Comparison of ENCODE assay signal across 8 cellular contexts in the genomic region with DNA sequence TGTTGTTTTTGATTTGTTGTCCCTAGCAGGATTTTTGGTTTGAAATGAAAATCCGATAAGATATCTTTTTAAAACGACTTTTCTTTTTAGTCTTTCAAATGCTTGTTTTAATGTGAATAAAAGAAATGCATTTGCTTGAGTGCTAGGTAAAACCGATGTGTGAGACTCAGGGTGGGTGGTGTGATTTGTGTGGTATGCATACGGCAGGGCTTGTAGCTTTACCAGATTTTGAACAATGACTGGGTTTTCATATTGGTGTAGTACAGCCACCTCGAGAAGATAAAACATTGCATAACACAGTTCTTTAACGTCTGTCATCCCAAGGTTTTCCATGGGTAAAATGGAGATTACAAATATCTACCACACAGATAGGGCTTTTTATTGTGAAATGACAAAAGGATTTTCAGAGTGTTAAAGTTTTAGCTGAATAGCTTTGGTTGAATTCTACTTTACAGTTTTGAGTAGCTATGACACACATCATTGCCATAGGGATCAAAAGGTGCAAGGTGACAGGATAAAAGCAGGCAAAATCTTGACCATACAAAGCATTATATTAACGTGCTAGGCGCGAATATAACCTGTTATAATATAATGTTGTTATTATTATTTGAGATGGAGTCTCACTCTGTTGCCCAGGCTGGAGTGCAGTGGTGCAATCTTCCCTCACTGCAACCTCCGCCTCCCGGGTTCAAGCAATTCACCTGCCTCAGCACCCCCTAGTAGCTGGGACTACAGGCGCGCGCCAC. TPM values are rescaled to one million over a fixed set of nuclear protein-coding genes. Genes with fewer than 3 reads are reported as not detected.
DNase-seq lines count a peak whose midpoint lies in the region; ATAC-seq and TF ChIP-seq lines count a peak whose summit lies in the region.

No MANE protein-coding gene starts in this region.

- H3K9ac ChIP-seq in Loucy (ENCODE audit: low read depth, low read length, poor library complexity, severe bottlenecking) = no peak overlapping the region

- peak overlapping the region; percentile 60 for H3K27ac Mint-ChIP-seq in CD8-positive, alpha-beta T cell

- intact Hi-C loops in CD8-positive, alpha-beta T cell (cut with DNase I, micrococcal nuclease) = loop anchor here (1.0 to 10.0 kb wide), 6 partner anchors 31 to 266 kb away; a partner anchor contains a TSS
- intact Hi-C loops in breast epithelium (cut with DNase I; ENCODE audit: low total_unique reads) = no loop called here

- no peak for ATAC-seq in CD8-positive, alpha-beta T cell
- ATAC-seq in esophagus mucosa = no peak

- peak overlapping the region; percentile 50 for H3K4me2 ChIP-seq in Loucy (ENCODE audit: low read depth, low read length, poor library complexity, severe bottlenecking)

- peaks cover 19% of the 10 kb centered on the region for H3K36me3 Mint-ChIP-seq in CD8-positive, alpha-beta T cell

- peaks cover 33% of the 10 kb centered on the region for H3K4me1 Mint-ChIP-seq in CD8-positive, alpha-beta T cell (ENCODE audit: low read depth)

- no peaks in the 10 kb centered on the region for H3F3A ChIP-seq in Loucy (ENCODE audit: low read depth)

- H3K27me3 ChIP-seq in CD8-positive, alpha-beta T cell (ENCODE audit: insufficient read depth, low read length) = no peaks in the 10 kb centered on the region
- H3K27me3 ChIP-seq in Loucy (ENCODE audit: insufficient read depth, low read length, poor library complexity, severe bottlenecking) (no peaks in the 10 kb centered on the region), breast epithelium (no peaks in the 10 kb centered on the region), neutrophil (no peaks in the 10 kb centered on the region)

- H3K36me3 ChIP-seq in CD8-positive, alpha-beta T cell (ENCODE audit: insufficient read depth, low read length) = no peaks in the 10 kb centered on the region
- no peaks in the 10 kb centered on the region for H3K36me3 ChIP-seq in Loucy (ENCODE audit: insufficient read depth, low read length)
- H3K36me3 ChIP-seq in breast epithelium = no peaks in the 10 kb centered on the region
- H3K36me3 ChIP-seq in neutrophil = peaks cover 4% of the 10 kb centered on the region

- POLR2A ChIA-PET in CD8-positive, alpha-beta T cell (lab: Charles Lee) = interaction anchor here (0.7 to 2.5 kb wide), 10 partner anchors 9 to 262 kb away, joined by 3 to 16 read pairs (median 4); a partner anchor contains a TSS

- CTCF ChIA-PET in CD8-positive, alpha-beta T cell (lab: Charles Lee) = interaction anchor here (0.7 to 1.7 kb wide), 9 partner anchors 10 to 179 kb away, joined by 3 to 11 read pairs (median 4); no protein-coding TSS in a partner anchor

- peaks cover 38% of the 10 kb centered on the region for H4K20me1 ChIP-seq in Loucy (ENCODE audit: insufficient read depth, low read length, poor library complexity, severe bottlenecking)

- H3K27ac ChIP-seq in CD8-positive, alpha-beta T cell (ENCODE audit: low read depth, low read length) = no peak overlapping the region
- peak overlapping the region in 1 of 2 donors; percentile 99 for H3K27ac ChIP-seq in breast epithelium
- H3K27ac ChIP-seq in neutrophil = peak overlapping the region; percentile 95

- H3K27me3 Mint-ChIP-seq in CD8-positive, alpha-beta T cell (ENCODE audit: low read depth) = peaks cover 5% of the 10 kb centered on the region

- peak overlapping the region; percentile 41 for H3K4me3 ChIP-seq in CD8-positive, alpha-beta T cell (ENCODE audit: low read depth, low read length)
- peak overlapping the region; percentile 95 for H3K4me3 ChIP-seq in Loucy (ENCODE audit: low read length, poor library complexity, severe bottlenecking)
- H3K4me3 ChIP-seq in breast epithelium = peak overlapping the region; percentile 88 to 93 (median 91)
- peak overlapping the region; percentile 72 to 85 for H3K4me3 ChIP-seq in neutrophil (ENCODE audit: low read depth in 1 of 2, low read length in 1 of 2)

- H3K4me3 Mint-ChIP-seq in CD8-positive, alpha-beta T cell = peak overlapping the region; percentile 99

- no peak for TF ChIP-seq POLR2A in breast epithelium (IDR thresholded peaks at IDR 0.05)

- no peaks in the 10 kb centered on the region for H3K9me3 Mint-ChIP-seq in CD8-positive, alpha-beta T cell

- no peaks in the 10 kb centered on the region for H3K9me2 ChIP-seq in Loucy (replicated peaks; ENCODE audit: low read depth, low read length)

- H2AFZ ChIP-seq in Loucy (ENCODE audit: low read length) = peak overlapping the region; percentile 95

- no peak for TF ChIP-seq CTCF in CD8-positive, alpha-beta T cell (IDR thresholded peaks at IDR 0.05)
- TF ChIP-seq CTCF in Loucy (conservative IDR thresholded peaks at IDR 0.05; ENCODE audit: low read length) (no peak), breast epithelium (IDR thresholded peaks at IDR 0.05) (no peak), neutrophil (IDR thresholded peaks at IDR 0.05) (no peak)

- DNase-seq in CD8-positive, alpha-beta T cell = no peak
- DNase-seq in breast epithelium (ENCODE audit: low spot score in 2 of 2) (no peak), NCI-H2107 treated with DMSO at 0.1 percent for 48 hours (lab: John Stamatoyannopoulos, UW; ENCODE audit: unreplicated experiment) (no peak), iPS-NIHi11 (ENCODE audit: low spot score) (no peak), AML-193 (lab: John Stamatoyannopoulos, UW) (no peak)

- peaks cover 32% of the 10 kb centered on the region for H3K4me1 ChIP-seq in CD8-positive, alpha-beta T cell (ENCODE audit: insufficient read depth, low read length)
- H3K4me1 ChIP-seq in Loucy (ENCODE audit: insufficient read depth, low read length, poor library complexity, severe bottlenecking) (peaks cover 15% of the 10 kb centered on the region), breast epithelium (peaks cover 0 to 6% of the 10 kb centered on the region in 2 donors), neutrophil (ENCODE audit: control insufficient read depth in 1 of 2, insufficient read depth in 1 of 2, low read depth in 1 of 2, low read length in 1 of 2) (peaks cover 26 to 30% of the 10 kb centered on the region in 2 experiments)

- H3K9me3 ChIP-seq in CD8-positive, alpha-beta T cell (ENCODE audit: low read length) = no peaks in the 10 kb centered on the region
- H3K9me3 ChIP-seq in Loucy (ENCODE audit: insufficient read depth, low read depth, low read length) (no peaks in the 10 kb centered on the region), breast epithelium (no peaks in the 10 kb centered on the region), neutrophil (no peaks in the 10 kb centered on the region)

- H3K79me2 ChIP-seq in Loucy (ENCODE audit: insufficient read depth, low read length) = peaks cover 42% of the 10 kb centered on the region

RNA-seq across cellular contexts. Expression of a gene that starts 0.8 kb away (rescaled TPM):
- total RNA-seq in CD8-positive, alpha-beta T cell = 10 to 100 TPM; 61.9 to 71.1 TPM
- 100 to 1,000 TPM; 203 to 290 (median 266) TPM for total RNA-seq in breast epithelium
- total RNA-seq in esophagus mucosa = 52.0 TPM

Comparison
In these comparisons a context has a peak if more than half of its experiments do, and no peak if none do; other contexts are left out.
1. H3K4me3 ChIP-seq: peak in every context shown above with its lines; median percentile 95 in Loucy; 91 in breast epithelium; 78 in neutrophil; 41 in CD8-positive, alpha-beta T cell.